Comparison of ENCODE assay signal across 8 cellular contexts in the genomic region with DNA sequence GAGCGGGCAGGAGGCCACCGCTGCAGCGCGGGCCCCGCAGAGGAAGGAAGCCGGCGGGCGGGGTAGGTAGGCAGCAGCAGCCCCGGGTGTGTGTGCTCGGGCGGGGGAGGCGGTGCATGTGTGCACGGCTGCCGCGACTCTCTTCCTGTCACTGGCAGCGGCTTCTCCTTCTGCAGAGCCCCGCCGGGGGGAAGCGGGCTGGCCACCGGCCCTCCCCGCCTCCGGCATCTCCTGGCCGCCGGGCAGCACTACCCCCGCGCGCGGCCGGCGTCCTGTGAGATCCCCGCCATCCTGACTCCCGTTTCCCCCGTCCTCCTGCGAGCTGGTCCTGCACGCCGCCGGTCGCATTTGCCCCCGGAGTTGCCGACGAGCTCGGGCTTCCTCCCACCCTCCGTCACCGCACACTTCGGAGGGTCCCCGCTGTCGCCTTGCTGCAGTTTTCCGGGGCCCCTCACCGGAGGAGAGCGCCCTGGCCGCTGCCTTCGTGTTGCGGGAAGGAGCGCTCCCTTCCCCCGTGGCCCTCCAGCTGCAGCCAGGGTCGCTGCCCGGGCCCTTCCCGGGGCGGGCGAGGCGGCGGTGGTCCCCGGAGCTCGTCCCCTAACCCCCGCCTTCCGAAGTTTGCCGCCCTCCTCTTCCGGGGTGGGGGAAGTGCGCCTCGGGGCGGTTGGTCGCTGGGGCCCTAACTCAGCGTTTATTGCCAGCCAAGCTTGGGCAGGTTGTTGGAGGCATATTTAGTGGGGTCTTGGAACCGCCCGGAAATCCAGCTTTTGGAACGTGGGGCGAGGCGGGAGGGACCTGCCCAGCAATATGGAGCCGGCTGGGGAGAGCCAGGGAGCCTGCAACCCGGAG. TPM values are rescaled to one million over a fixed set of nuclear protein-coding genes. Genes with fewer than 3 reads are reported as not detected.
DNase-seq lines count a peak whose midpoint lies in the region; ATAC-seq and TF ChIP-seq lines count a peak whose summit lies in the region.

No MANE protein-coding gene starts in this region.

- no CpG with 5 or more reads among the region's 80 CpGs for WGBS in trophoblast cell (ENCODE audit: extremely low coverage, insufficient coverage, insufficient read length)
- WGBS in upper lobe of left lung, 2 donors: 0% methylated on average over 1 to 37 of the region's 80 CpGs

- H3K4me3 ChIP-seq in Caco-2 (ENCODE audit: low read depth, low read length): peak overlapping the region; percentile 84
- peak overlapping the region; percentile 90 for H3K4me3 ChIP-seq in trophoblast cell (ENCODE audit: low read depth, low read length)
- H3K4me3 ChIP-seq in upper lobe of left lung: peak overlapping the region; percentile 73 to 88 (median 76)

- H3K4me1 Mint-ChIP-seq in Caco-2 (ENCODE audit: low read depth, unreplicated experiment): peaks cover 33% of the 10 kb centered on the region

- no peaks in the 10 kb centered on the region for H3K27me3 ChIP-seq in Caco-2 (replicated peaks; ENCODE audit: control insufficient read depth, insufficient read depth, low read length)
- H3K27me3 ChIP-seq in trophoblast cell (ENCODE audit: insufficient read depth, low read length): no peaks in the 10 kb centered on the region
- no peaks in the 10 kb centered on the region for H3K27me3 ChIP-seq in upper lobe of left lung

- H3K27ac ChIP-seq in trophoblast cell (ENCODE audit: low read depth, low read length) (peak overlapping the region; percentile 95), upper lobe of left lung (peak overlapping the region; percentile 94 to 99 (median 98))

- H3K36me3 Mint-ChIP-seq in Caco-2 (ENCODE audit: insufficient read depth, unreplicated experiment): peaks cover 17% of the 10 kb centered on the region

- peaks cover 21% of the 10 kb centered on the region for H3K79me1 ChIP-seq in trophoblast cell (ENCODE audit: low read length)

- ATAC-seq in GM21360 (IDR thresholded peaks at IDR 0.05; ENCODE audit: unreplicated experiment) (peak; percentile 40), upper lobe of left lung (ENCODE audit: low FRiP score in 2 of 2) (peak; percentile 65 to 71)

- peak overlapping the region; percentile 90 for H3K4me2 ChIP-seq in trophoblast cell (ENCODE audit: low read length)

- peak overlapping the region; percentile 92 for H4K12ac ChIP-seq in trophoblast cell (ENCODE audit: low read depth, low read length)

- POLR2A ChIA-PET in Caco-2 (lab: Charles Lee): interaction anchor here (0.6 to 1.1 kb wide), 5 partner anchors 33 to 1153 kb away, joined by 3 to 6 read pairs (median 4); no protein-coding TSS in a partner anchor

- H3K36me3 ChIP-seq in Caco-2 (ENCODE audit: control insufficient read depth, insufficient read depth, low read length): no peaks in the 10 kb centered on the region; the same call in 1 of the 2 replicates
- H3K36me3 ChIP-seq in trophoblast cell (ENCODE audit: control insufficient read depth in 1 of 2, insufficient read depth in 2 of 2, low read length in 2 of 2): peaks cover 3 to 4% of the 10 kb centered on the region in 2 experiments
- no peaks in the 10 kb centered on the region for H3K36me3 ChIP-seq in upper lobe of left lung

- H3K79me2 ChIP-seq in trophoblast cell (ENCODE audit: control insufficient read depth, insufficient read depth, low read length, poor library complexity): peaks cover 22% of the 10 kb centered on the region

- peak overlapping the region; percentile 93 for H2BK5ac ChIP-seq in trophoblast cell (ENCODE audit: low read depth, low read length, poor library complexity)

- peak overlapping the region; percentile 94 for H3K4ac ChIP-seq in trophoblast cell (ENCODE audit: low read depth, low read length)

- H3K9me3 ChIP-seq in Caco-2 (peaks cover 4% of the 10 kb centered on the region; the same call in 1 of the 2 replicates), trophoblast cell (ENCODE audit: insufficient read depth, low read depth, low read length) (peaks cover 3% of the 10 kb centered on the region), upper lobe of left lung (no peaks in the 10 kb centered on the region)

- peak overlapping the region; percentile 88 for H2AFZ ChIP-seq in trophoblast cell (ENCODE audit: insufficient read depth, low read length, poor library complexity)

- peak overlapping the region; percentile 93 for H4K91ac ChIP-seq in trophoblast cell (ENCODE audit: low read depth, low read length)

- DNase-seq in Caco-2: peak; percentile 50 to 52
- DNase-seq in HT1080 (ENCODE audit: low read depth): peak; percentile 51
- peak; percentile 84 for DNase-seq in RPMI8226
- peak; percentile 37 for DNase-seq in activated T-helper 9 cell treated with anti-CD3 and anti-CD28 coated beads, Interleukin-2, amount 50 U/mL, for 16 hours (ENCODE audit: low read depth)
- peak; percentile 63 for DNase-seq in glomerular visceral epithelial cell (ENCODE audit: extremely low spot score)
- DNase-seq in trophoblast cell: peak; percentile 45 to 59
- DNase-seq in upper lobe of left lung: peak; percentile 66 to 89

- peak overlapping the region; percentile 97 for H3K18ac ChIP-seq in trophoblast cell (ENCODE audit: low read length)

- H3K9ac ChIP-seq in trophoblast cell (ENCODE audit: low read length): peak overlapping the region; percentile 82

- peak overlapping the region; percentile 64 for H2BK120ac ChIP-seq in trophoblast cell (ENCODE audit: insufficient read depth, low read length, poor library complexity)

- H3K27ac Mint-ChIP-seq in Caco-2 (ENCODE audit: unreplicated experiment): peak overlapping the region; percentile 74

- peak in 1 of 4 donors; percentile 2 for TF ChIP-seq POLR2A in upper lobe of left lung (IDR thresholded peaks at IDR 0.05)

- no peaks in the 10 kb centered on the region for H3K27me3 Mint-ChIP-seq in Caco-2 (ENCODE audit: insufficient read depth, unreplicated experiment)

- peak overlapping the region; percentile 94 for H3K14ac ChIP-seq in trophoblast cell (ENCODE audit: low read length)

- peaks cover 25% of the 10 kb centered on the region for H3K4me1 ChIP-seq in Caco-2
- peaks cover 0 to 4% of the 10 kb centered on the region in 2 experiments for H3K4me1 ChIP-seq in trophoblast cell (ENCODE audit: control insufficient read depth in 1 of 2, insufficient read depth in 2 of 2, low read length in 2 of 2)
- peaks cover 4 to 27% (median 12%) of the 10 kb centered on the region in 4 donors for H3K4me1 ChIP-seq in upper lobe of left lung

- no peak for TF ChIP-seq EP300 in upper lobe of left lung (IDR thresholded peaks at IDR 0.05)

- no peak overlapping the region for H2AK5ac ChIP-seq in trophoblast cell (ENCODE audit: low read length)

- BruUV-seq in Caco-2 (replicated peaks; lab: Mats Ljungman, UMichigan): no TSS peak

- intact Hi-C loops in Caco-2 (cut with micrococcal nuclease; ENCODE audit: unreplicated experiment): no loop called here

- peak overlapping the region; percentile 10 for H2BK12ac ChIP-seq in trophoblast cell (ENCODE audit: low read length)

- peak overlapping the region; percentile 91 for H4K8ac ChIP-seq in trophoblast cell (ENCODE audit: low read depth, low read length)

- H3K23ac ChIP-seq in trophoblast cell (ENCODE audit: low read length): no peak overlapping the region

- TF ChIP-seq CTCF in Caco-2 (IDR thresholded peaks at IDR 0.05; ENCODE audit: insufficient read depth in 1 of 2, low read depth in 1 of 2, low read length in 1 of 2, severe bottlenecking in 1 of 2, unreplicated experiment in 1 of 2) (no peak), upper lobe of left lung (IDR thresholded peaks at IDR 0.05) (no peak)

- CTCF ChIA-PET in Caco-2 (lab: Charles Lee): interaction anchor here (1.2 to 1.9 kb wide), 3 partner anchors 36 to 970 kb away, joined by 4 to 8 read pairs (median 5); no protein-coding TSS in a partner anchor

- H3K4me3 Mint-ChIP-seq in Caco-2 (ENCODE audit: unreplicated experiment): peak overlapping the region; percentile 92

- peaks cover 10% of the 10 kb centered on the region for H3K9me3 Mint-ChIP-seq in Caco-2 (ENCODE audit: unreplicated experiment)

RNA-seq across cellular contexts. Expression of a gene that starts 0.6 kb away (rescaled TPM):
- total RNA-seq in Caco-2 (2022): 47.8 and 54.6 TPM in 2 replicates
- 12.6 and 14.0 TPM in 2 replicates for total RNA-seq in HT1080 (2014; rRNA removed; shearing (Covaris generic))
- polyA plus RNA-seq in HT1080 (2015; cell fraction: cytosol; rRNA removed): 2.8 and 4.3 TPM in 2 replicates
- polyA plus RNA-seq in HT1080 (2015; cell fraction: nucleus; rRNA removed): 7.1 and 8.1 TPM in 2 replicates
- polyA plus RNA-seq in trophoblast cell (2013): 94.8 and 100 TPM in 2 replicates
- total RNA-seq in upper lobe of left lung: 100 to 1,000 TPM in 1 of 6 donors, 10 to 100 TPM in 5; 52.3 to 112 (median 92.5) TPM

Comparison
In these comparisons a context has a peak if more than half of its experiments do, and no peak if none do; other contexts are left out.
1. Peak in every context shown above with its lines: DNase-seq, ATAC-seq, H3K4me3 ChIP-seq and H3K27ac ChIP-seq.